Comparison of ENCODE assay signal across 1 cellular context in the genomic region with DNA sequence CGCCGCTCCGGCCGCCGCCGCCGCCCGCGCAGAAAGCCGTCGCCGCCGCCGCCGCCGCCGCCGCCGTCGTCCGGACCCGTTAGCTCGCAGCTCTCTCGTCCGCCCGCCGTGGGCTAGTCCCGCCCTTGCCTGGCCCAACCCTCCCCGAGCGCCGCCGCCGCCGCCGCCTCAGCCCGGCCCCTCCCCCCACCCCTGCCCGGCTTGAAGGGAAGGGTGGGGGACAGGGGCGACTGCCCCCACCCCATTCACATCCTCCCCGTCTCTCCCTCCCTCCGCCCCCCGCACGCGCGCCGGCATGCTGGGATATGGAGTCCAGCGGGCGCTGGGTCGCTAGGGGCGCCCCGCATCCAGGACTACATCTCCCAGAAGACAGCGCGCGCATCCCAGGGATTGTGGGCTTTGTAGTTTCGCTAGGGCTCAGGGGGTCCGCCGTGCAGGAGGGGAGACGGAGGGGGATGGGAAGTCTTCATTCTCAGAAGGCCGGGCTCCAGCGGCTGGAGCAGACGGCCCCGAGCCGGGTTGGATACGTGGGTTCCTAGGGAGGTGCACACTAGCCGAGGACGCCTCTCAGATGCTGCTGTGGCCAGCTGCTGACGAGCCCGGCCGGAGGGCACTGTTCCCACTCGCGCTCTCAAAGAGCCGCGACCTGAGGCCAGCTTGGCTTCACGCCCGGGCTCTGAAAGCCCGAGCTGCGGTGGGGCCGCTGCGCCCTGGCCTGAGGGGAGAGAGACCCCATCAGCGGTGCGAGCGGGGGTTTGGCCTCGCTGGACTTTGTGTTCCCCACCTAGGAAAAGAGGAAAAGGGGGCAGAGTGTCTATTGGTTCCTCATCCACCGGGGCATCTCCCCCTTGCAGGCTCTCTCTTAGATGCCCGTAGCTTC.
A peak's percentile ranks its signal among the peaks of the same experiment; 100 is the strongest.
TF ChIP-seq lines count a peak whose summit lies in the region.

A gene with protein sequence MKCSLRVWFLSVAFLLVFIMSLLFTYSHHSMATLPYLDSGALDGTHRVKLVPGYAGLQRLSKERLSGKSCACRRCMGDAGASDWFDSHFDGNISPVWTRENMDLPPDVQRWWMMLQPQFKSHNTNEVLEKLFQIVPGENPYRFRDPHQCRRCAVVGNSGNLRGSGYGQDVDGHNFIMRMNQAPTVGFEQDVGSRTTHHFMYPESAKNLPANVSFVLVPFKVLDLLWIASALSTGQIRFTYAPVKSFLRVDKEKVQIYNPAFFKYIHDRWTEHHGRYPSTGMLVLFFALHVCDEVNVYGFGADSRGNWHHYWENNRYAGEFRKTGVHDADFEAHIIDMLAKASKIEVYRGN (minus strand): TSS at position 118 of the 880 bp plus-strand sequence. CDS start 40,570 bp downstream, outside the sequence.

TF ChIP-seq in SK-N-SH, 30 proteins besides CTCF, POLR2A, EP300 and RAD21 (continued from another document):
- TF ChIP-seq PBX3 (IDR thresholded peaks at IDR 0.05) = no peak
- peak; percentile 36; the same call in 1 of the 2 replicates for TF ChIP-seq RCOR1 (IDR thresholded peaks at IDR 0.05; ENCODE audit: low read length)
- TF ChIP-seq TEAD4 (IDR thresholded peaks at IDR 0.05; ENCODE audit: borderline replicate concordance, insufficient read depth) = 0 out of 2 replicates have a peak, but pooled peaks have one; percentile 36
